1 cellular context compared by ENCODE assay signal in the genomic region with DNA sequence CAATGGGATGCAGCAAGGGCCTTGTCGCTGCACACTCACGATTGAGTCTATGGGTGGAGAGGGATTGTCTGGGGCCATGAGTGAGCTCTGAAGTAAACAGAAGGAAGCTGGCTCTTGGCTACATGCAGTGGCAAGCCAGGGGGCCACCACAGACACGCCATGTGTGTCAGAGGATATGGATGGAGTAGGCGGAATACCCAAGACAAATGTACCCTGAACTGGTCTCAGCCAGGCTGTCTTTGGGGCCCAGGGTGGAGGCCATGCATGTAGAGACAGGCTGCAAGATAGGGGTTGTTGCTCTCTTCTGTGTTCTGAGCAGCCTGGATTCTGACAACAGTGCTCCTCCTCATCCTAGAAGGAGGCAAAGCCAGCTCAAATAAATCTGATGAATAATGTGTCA.
TF ChIP-seq lines count a peak whose summit lies in the region.

No MANE protein-coding gene starts in this region.

TF ChIP-seq in H1, 55 proteins besides CTCF, POLR2A, EP300 and RAD21 (continued from another document):
- no peak for TF ChIP-seq GTF2F1 (IDR thresholded peaks at IDR 0.05; ENCODE audit: borderline replicate concordance, low read depth, low read length)
- TF ChIP-seq TAF7 (optimal IDR thresholded peaks at IDR 0.05; ENCODE audit: borderline replicate concordance, low read depth, low read length) = no peak
- TF ChIP-seq RNF2 (IDR thresholded peaks at IDR 0.05; ENCODE audit: borderline replicate concordance, low read depth, low read length, missing control alignments, poor library complexity, severe bottlenecking) = no peak
- TF ChIP-seq GABPA (IDR thresholded peaks at IDR 0.05; ENCODE audit: borderline replicate concordance, insufficient read depth, low read length) = no peak
- no peak for TF ChIP-seq JUN (IDR thresholded peaks at IDR 0.05; ENCODE audit: low read depth, low read length)
- TF ChIP-seq FOSL1 (IDR thresholded peaks at IDR 0.05; ENCODE audit: insufficient read depth, low read depth, low read length) = no peak
- TF ChIP-seq TCF12 (IDR thresholded peaks at IDR 0.05; ENCODE audit: low read depth, low read length) = no peak
- no peak for TF ChIP-seq NANOG (IDR thresholded peaks at IDR 0.05; ENCODE audit: insufficient read depth, low read depth, low read length, poor library complexity, severe bottlenecking)
